ENCODE assay signal across 23 cellular contexts in the genomic region with DNA sequence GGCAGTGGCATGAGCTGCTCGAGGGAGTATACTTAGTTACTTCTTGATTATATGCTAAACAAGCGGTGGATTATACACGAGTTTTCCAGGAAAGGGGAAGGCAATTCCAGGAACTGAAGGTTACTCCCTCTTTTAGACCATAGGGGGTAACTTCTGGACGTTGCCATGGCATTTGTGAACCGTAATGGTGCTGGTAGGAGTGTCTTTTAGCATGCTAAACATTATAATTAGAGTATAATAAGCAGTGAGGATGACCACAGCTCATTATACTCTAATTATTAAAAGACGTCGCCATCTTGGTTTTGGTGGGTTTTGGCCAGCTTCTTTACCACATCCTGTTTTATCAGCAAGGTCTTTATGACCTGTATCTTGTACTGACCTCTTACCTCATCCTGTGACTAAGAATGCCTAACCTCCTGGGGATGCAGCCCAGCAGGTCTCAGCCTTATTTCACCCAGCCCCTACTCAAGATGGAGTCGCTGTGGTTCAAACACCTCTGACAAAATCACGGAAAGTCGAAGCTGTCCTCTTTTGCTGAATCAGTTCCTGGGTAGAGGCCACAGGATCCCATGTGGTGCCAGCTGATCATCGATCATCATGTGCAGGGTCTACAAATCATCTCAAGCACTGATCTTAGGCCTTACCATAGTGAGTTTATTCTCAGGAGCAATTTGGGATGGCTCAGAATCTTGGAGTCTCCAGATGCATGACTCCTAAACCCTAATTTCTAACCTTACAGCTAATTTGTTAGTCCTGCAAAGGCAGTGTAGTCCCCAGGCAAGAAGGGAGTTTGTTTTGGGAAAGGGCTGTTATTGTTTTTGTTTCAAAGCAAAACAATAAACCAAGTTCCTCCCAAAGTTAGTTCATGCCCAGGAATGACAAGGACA.
A peak's percentile ranks its signal among the peaks of the same experiment; 100 is the strongest.
DNase-seq lines count a peak whose midpoint lies in the region; ATAC-seq, FAIRE-seq and TF ChIP-seq lines count a peak whose summit lies in the region.
"Had no signal": no experiment of that assay in that cellular context is flagged by ENCODE, and none has a peak within 500 bp of the region (broad histone marks: within the 10 kb centered on the region; RNA-seq: fewer than 3 reads in every experiment).

No MANE protein-coding gene starts in this region.

- WGBS in A549 (ENCODE audit: missing lambda C conversion rate) = 85% methylated on average over 11 of the region's 11 CpGs
- WGBS in HepG2 (ENCODE audit: low lambda C conversion rate) = 87% methylated on average over 11 of the region's 11 CpGs

- H3K9me1 ChIP-seq in keratinocyte (ENCODE audit: control insufficient read depth, extremely low read depth, insufficient read depth, low read length) = no peaks in the 10 kb centered on the region

- peak overlapping the region; percentile 92 for H3K4me2 ChIP-seq in A549
- no peak overlapping the region for H3K4me2 ChIP-seq in astrocyte (ENCODE audit: low read length)
- H3K4me2 ChIP-seq in keratinocyte (ENCODE audit: control insufficient read depth, extremely low read depth, insufficient read depth, low read depth, low read length) = no peak overlapping the region
- H3K4me2 ChIP-seq in HepG2 (ENCODE audit: low read depth, low read length) = no peak overlapping the region

- ATAC-seq in A549 (no peak), HG02840 (IDR thresholded peaks at IDR 0.05; ENCODE audit: low FRiP score, unreplicated experiment) (no peak), HepG2 (no peak)
- ATAC-seq: lower lobe of right lung had no signal

- TF ChIP-seq CTCF in A549 (IDR thresholded peaks at IDR 0.05) (no peak), astrocyte (IDR thresholded peaks at IDR 0.05; ENCODE audit: insufficient read depth, low read depth, low read length) (no peak), keratinocyte (optimal IDR thresholded peaks at IDR 0.05 in 1 of 3, IDR thresholded peaks at IDR 0.05 in 1 of 3, conservative IDR thresholded peaks at IDR 0.05 in 1 of 3; ENCODE audit: extremely low read depth in 1 of 3, insufficient read depth in 2 of 3, low read length in 3 of 3) (no peak), colonic mucosa (IDR thresholded peaks at IDR 0.05) (no peak), HepG2 (CRISPR knock-in tag; IDR thresholded peaks at IDR 0.05) (no peak)

- POLR2A ChIA-PET in A549 (lab: Yijun Ruan, JAX) (no interaction called here), HepG2 (lab: Yijun Ruan, JAX) (no interaction called here)

- no TSS peak for BruUV-seq in HepG2 (replicated peaks; lab: Mats Ljungman, UMichigan)

- H3K27ac ChIP-seq in A549 (peak overlapping the region; percentile 91 to 93), astrocyte (ENCODE audit: low read depth, low read length) (no peak overlapping the region), keratinocyte (ENCODE audit: control insufficient read depth, insufficient read depth, low read length) (no peak overlapping the region), colonic mucosa (no peak overlapping the region), HepG2 (ENCODE audit: extremely low read length, insufficient read depth, low read length) (no peak overlapping the region)
- H3K27ac ChIP-seq: BLaER1, lower lobe of right lung, parathyroid adenoma, sigmoid colon, suprapubic skin had no signal

- H3K27me3 Mint-ChIP-seq in astrocyte (ENCODE audit: low read depth, unreplicated experiment) = no peaks in the 10 kb centered on the region

- peaks cover 34% of the 10 kb centered on the region for H3K4me1 Mint-ChIP-seq in astrocyte (ENCODE audit: low read depth, unreplicated experiment)
- H3K4me1 Mint-ChIP-seq: activated naive CD8-positive, alpha-beta T cell treated with anti-CD3 and anti-CD28 coated beads, Interleukin-2, amount 10 ng/mL, durations not matched to agents 7 days and 5 days had no signal

- intact Hi-C loops in colonic mucosa (cut with DNase I) (no loop called here), HepG2 (cut with micrococcal nuclease; ENCODE audit: unreplicated experiment) (no loop called here)

- H2AFZ ChIP-seq in astrocyte (ENCODE audit: low read depth, low read length) (no peak overlapping the region), keratinocyte (ENCODE audit: control insufficient read depth, low read length) (no peak overlapping the region), HepG2 (ENCODE audit: low read length) (no peak overlapping the region)
- H2AFZ ChIP-seq: parathyroid adenoma had no signal

- no peak for DNase-seq in A549 (ENCODE audit: low read depth in 1 of 2, low spot score in 1 of 2)
- peak; percentile 8 for DNase-seq in KBM-7
- no peak for DNase-seq in astrocyte (ENCODE audit: low read depth)
- DNase-seq in keratinocyte (ENCODE audit: low read depth, low spot score) = no peak
- DNase-seq in colonic mucosa = no peak
- no peak for DNase-seq in activated CD8-positive, alpha-beta memory T cell treated with anti-CD3 and anti-CD28 coated beads, Interleukin-2, amount 50 U/mL, for 48 hours
- DNase-seq in HepG2 (ENCODE audit: low spot score) = no peak
- DNase-seq: activated naive CD8-positive, alpha-beta T cell treated with anti-CD3 and anti-CD28 coated beads, Interleukin-2, amount 10 ng/mL, durations not matched to agents 7 days and 5 days; Calu3; cortex of kidney; EL; hippocampal formation; lower lobe of right lung; NCI-H1436 treated with DMSO at 0.1 percent for 48 hours; NCI-H82; RPMI8226; sigmoid colon; T1000 had no signal

- no peak for TF ChIP-seq POLR2A in A549 (IDR thresholded peaks at IDR 0.05; ENCODE audit: low read length)
- TF ChIP-seq POLR2A in HepG2 (IDR thresholded peaks at IDR 0.05; ENCODE audit: insufficient read depth in 1 of 2, low read depth in 2 of 2, low read length in 2 of 2) = no peak

- peaks cover 2% of the 10 kb centered on the region for H3K36me3 Mint-ChIP-seq in astrocyte (ENCODE audit: low read depth, unreplicated experiment)
- H3K36me3 Mint-ChIP-seq: activated naive CD8-positive, alpha-beta T cell treated with anti-CD3 and anti-CD28 coated beads, Interleukin-2, amount 10 ng/mL, durations not matched to agents 7 days and 5 days had no signal

- no peaks in the 10 kb centered on the region for H3K27me3 ChIP-seq in astrocyte (ENCODE audit: insufficient read depth, low read length)
- no peaks in the 10 kb centered on the region for H3K27me3 ChIP-seq in keratinocyte (ENCODE audit: control insufficient read depth, extremely low read depth, insufficient read depth, low read length)
- no peaks in the 10 kb centered on the region for H3K27me3 ChIP-seq in colonic mucosa
- H3K27me3 ChIP-seq in HepG2 (ENCODE audit: control insufficient read depth in 1 of 2, insufficient read depth in 2 of 2, low read length in 2 of 2) = peaks cover 0 to 3% of the 10 kb centered on the region in 2 experiments; a peak in 2 of 5 replicates

- H3K36me3 ChIP-seq in astrocyte (ENCODE audit: insufficient read depth, low read length) = no peaks in the 10 kb centered on the region
- no peaks in the 10 kb centered on the region for H3K36me3 ChIP-seq in keratinocyte (ENCODE audit: control insufficient read depth in 2 of 2, extremely low read depth in 1 of 2, insufficient read depth in 2 of 2, low read length in 2 of 2)
- no peaks in the 10 kb centered on the region for H3K36me3 ChIP-seq in colonic mucosa
- H3K36me3 ChIP-seq in HepG2 (replicated peaks in 1 of 2; ENCODE audit: control insufficient read depth in 1 of 2, insufficient read depth in 2 of 2, low read length in 2 of 2) = no peaks in the 10 kb centered on the region
- H3K36me3 ChIP-seq: BLaER1, lower lobe of right lung, sigmoid colon, suprapubic skin had no signal

- peaks cover 2% of the 10 kb centered on the region for H3K79me2 ChIP-seq in astrocyte (ENCODE audit: insufficient read depth, low read length)
- no peaks in the 10 kb centered on the region for H3K79me2 ChIP-seq in keratinocyte (ENCODE audit: control insufficient read depth, insufficient read depth, low read length)
- no peaks in the 10 kb centered on the region for H3K79me2 ChIP-seq in HepG2 (ENCODE audit: insufficient read depth, low read length)
- H3K79me2 ChIP-seq: parathyroid adenoma had no signal

- no peak for TF ChIP-seq EP300 in A549 (IDR thresholded peaks at IDR 0.05)
- TF ChIP-seq EP300 in HepG2 (IDR thresholded peaks at IDR 0.05; ENCODE audit: low read depth in 2 of 2, low read length in 2 of 2) = no peak
- TF ChIP-seq EP300 in HepG2 (CRISPR knock-in tag; IDR thresholded peaks at IDR 0.05; ENCODE audit: borderline replicate concordance) = no peak

- CTCF ChIA-PET in A549 (lab: Yijun Ruan, JAX) = interaction anchor here (1.1 to 8.3 kb wide), 7 partner anchors 10 to 253 kb away, joined by 3 to 49 read pairs (median 6); no protein-coding TSS in a partner anchor
- CTCF ChIA-PET in HepG2 (lab: Yijun Ruan, JAX; ENCODE audit: low intra/inter-chr PET ratio, low total read pairs) = no interaction called here

- peaks cover 63% of the 10 kb centered on the region for H3K4me1 ChIP-seq in A549
- peaks cover 59% of the 10 kb centered on the region for H3K4me1 ChIP-seq in astrocyte (ENCODE audit: insufficient read depth, low read length)
- peaks cover 22% of the 10 kb centered on the region for H3K4me1 ChIP-seq in keratinocyte (ENCODE audit: control insufficient read depth, extremely low read depth, insufficient read depth, low read length)
- peaks cover 10% of the 10 kb centered on the region for H3K4me1 ChIP-seq in colonic mucosa
- peaks cover 26% of the 10 kb centered on the region for H3K4me1 ChIP-seq in HepG2 (ENCODE audit: insufficient read depth, low read length)
- H3K4me1 ChIP-seq: parathyroid adenoma had no signal

- dilution Hi-C loops in keratinocyte (cut with MboI; ENCODE audit: extremely low pct_ligation_motif_present, low sequenced_read_pairs) = no loop called here

- peaks cover 3% of the 10 kb centered on the region for H3K9me3 Mint-ChIP-seq in astrocyte (ENCODE audit: unreplicated experiment)
- H3K9me3 Mint-ChIP-seq: activated naive CD8-positive, alpha-beta T cell treated with anti-CD3 and anti-CD28 coated beads, Interleukin-2, amount 10 ng/mL, durations not matched to agents 7 days and 5 days had no signal

- H4K20me1 ChIP-seq in astrocyte (ENCODE audit: insufficient read depth, low read length) = no peaks in the 10 kb centered on the region
- H4K20me1 ChIP-seq in keratinocyte (ENCODE audit: control insufficient read depth, extremely low read depth, insufficient read depth, low read length) = no peaks in the 10 kb centered on the region
- no peaks in the 10 kb centered on the region for H4K20me1 ChIP-seq in HepG2 (ENCODE audit: insufficient read depth, low read length)

- no peak overlapping the region for H3K27ac Mint-ChIP-seq in astrocyte (ENCODE audit: unreplicated experiment)
- H3K27ac Mint-ChIP-seq: activated naive CD8-positive, alpha-beta T cell treated with anti-CD3 and anti-CD28 coated beads, Interleukin-2, amount 10 ng/mL, durations not matched to agents 7 days and 5 days had no signal

- TF ChIP-seq RAD21 in A549 (conservative IDR thresholded peaks at IDR 0.05 in 1 of 2, IDR thresholded peaks at IDR 0.05 in 1 of 2) = no peak
- TF ChIP-seq RAD21 in HepG2 (CRISPR knock-in tag; IDR thresholded peaks at IDR 0.05) = no peak

- in situ Hi-C loops in KBM-7 (cut with MboI; ENCODE audit: low pct_unique_long_range_greater_than_20kb, low sequenced_read_pairs) = no loop called here
- in situ Hi-C loops in HepG2 (cut with HindIII; ENCODE audit: extremely low pct_ligation_motif_present, low pct_unique_long_range_greater_than_20kb) = loop anchor here (5.0 to 25.0 kb wide), 2 partner anchors 249 to 389 kb away; no protein-coding TSS in a partner anchor

- no peaks in the 10 kb centered on the region for H3K9me3 ChIP-seq in A549
- H3K9me3 ChIP-seq in astrocyte (ENCODE audit: insufficient read depth, low read depth, low read length) = no peaks in the 10 kb centered on the region
- H3K9me3 ChIP-seq in keratinocyte (ENCODE audit: control insufficient read depth, low read depth, low read length) = no peaks in the 10 kb centered on the region
- no peaks in the 10 kb centered on the region for H3K9me3 ChIP-seq in colonic mucosa
- H3K9me3 ChIP-seq in HepG2 (ENCODE audit: low read length) = no peaks in the 10 kb centered on the region
- H3K9me3 ChIP-seq: BLaER1, lower lobe of right lung, sigmoid colon, suprapubic skin had no signal

- no peak overlapping the region for H3K4me3 ChIP-seq in A549
- no peak overlapping the region for H3K4me3 ChIP-seq in astrocyte (ENCODE audit: insufficient read depth, low read depth, low read length)
- no peak overlapping the region for H3K4me3 ChIP-seq in keratinocyte (ENCODE audit: control insufficient read depth in 2 of 3, extremely low read depth in 1 of 3, insufficient read depth in 2 of 3, low read depth in 1 of 3, low read length in 3 of 3)
- H3K4me3 ChIP-seq in colonic mucosa = no peak overlapping the region
- H3K4me3 ChIP-seq in HepG2 (replicated peaks in 1 of 3; ENCODE audit: insufficient read depth in 1 of 3, low read depth in 2 of 3, low read length in 3 of 3) = no peak overlapping the region
- H3K4me3 ChIP-seq: BLaER1, lower lobe of right lung, sigmoid colon, suprapubic skin had no signal

- peak overlapping the region; percentile 40 for H3K4me3 Mint-ChIP-seq in astrocyte (ENCODE audit: unreplicated experiment)
- H3K4me3 Mint-ChIP-seq: activated naive CD8-positive, alpha-beta T cell treated with anti-CD3 and anti-CD28 coated beads, Interleukin-2, amount 10 ng/mL, durations not matched to agents 7 days and 5 days had no signal

- H3K9ac ChIP-seq in astrocyte (ENCODE audit: low read length) (no peak overlapping the region), keratinocyte (ENCODE audit: control insufficient read depth, extremely low read depth, insufficient read depth, low read length) (no peak overlapping the region), colonic mucosa (ENCODE audit: low read depth in 2 of 2, low read length in 2 of 2) (no peak overlapping the region), HepG2 (ENCODE audit: insufficient read depth, low read depth, low read length) (no peak overlapping the region)
- H3K9ac ChIP-seq: BLaER1, parathyroid adenoma had no signal

- peak; percentile 84 for FAIRE-seq in A549 (lab: Jason Lieb, UNC)
- FAIRE-seq in astrocyte (lab: Jason Lieb, UNC) = peak; percentile 83
- peak; percentile 17 for FAIRE-seq in keratinocyte (lab: Jason Lieb, UNC)
- FAIRE-seq in HepG2 (lab: Jason Lieb, UNC) = no peak
- FAIRE-seq: islet of Langerhans had no signal

Comparison
In these comparisons a context has a peak if more than half of its experiments do, and no peak if none do; other contexts are left out.
1. H3K27ac ChIP-seq: peak in A549 (2 of 2); none in astrocyte (single experiment), keratinocyte (single experiment), colonic mucosa (single experiment) and HepG2 (single experiment).